ENCODE assay signal across 2 cellular contexts in genomic region chr17:77432034-77432554, GRCh38.
TF ChIP-seq lines count a peak whose summit lies in the region.

No MANE protein-coding gene starts in this region.

TF ChIP-seq in IMR-90, 13 proteins besides CTCF, POLR2A, EP300 and RAD21:
- no peak for TF ChIP-seq MAZ (IDR thresholded peaks at IDR 0.05; ENCODE audit: borderline replicate concordance, low read depth, low read length)
- TF ChIP-seq CEBPB (IDR thresholded peaks at IDR 0.05; ENCODE audit: low read depth, low read length) = no peak

TF ChIP-seq in K562, 482 proteins besides CTCF, POLR2A, EP300 and RAD21:
- TF ChIP-seq PTBP1 (IDR thresholded peaks at IDR 0.05; ENCODE audit: low read depth, low read length) (no peak), ESRRA (IDR thresholded peaks at IDR 0.05; ENCODE audit: borderline replicate concordance, low read depth) (peak; percentile 77)
